Comparison of ENCODE assay signal across 8 cellular contexts in genomic region chr1:234724517-234725176, GRCh38.
DNase-seq lines count a peak whose midpoint lies in the region; ATAC-seq and TF ChIP-seq lines count a peak whose summit lies in the region.

No MANE protein-coding gene starts in this region.

- intact Hi-C loops in cardiac septum (cut with DNase I) = loop anchor here (1.0 to 5.0 kb wide), 10 partner anchors 48 to 351 kb away; no protein-coding TSS in a partner anchor
- intact Hi-C loops in gastrocnemius medialis (cut with DNase I; ENCODE audit: low total_unique reads) = loop anchor here (2.0 to 5.0 kb wide), 5 partner anchors 163 to 273 kb away; no protein-coding TSS in a partner anchor

- H3K4me1 ChIP-seq in gastrocnemius medialis = peaks cover 86% of the 10 kb centered on the region in 2 donors

- ATAC-seq in gastrocnemius medialis (peak; percentile 35 to 37), GM18498 (IDR thresholded peaks at IDR 0.05; ENCODE audit: unreplicated experiment) (no peak)

- H3K4me3 Mint-ChIP-seq in activated naive CD4-positive, alpha-beta T cell treated with anti-CD3 and anti-CD28 coated beads, Interleukin-2, amount 10 ng/mL, durations not matched to agents 7 days and 5 days = peak overlapping the region; percentile 59

- CTCF ChIA-PET in activated naive CD4-positive, alpha-beta T cell treated with anti-CD3 and anti-CD28 coated beads, Interleukin-2, amount 10 ng/mL, durations not matched to agents 7 days and 5 days (lab: Charles Lee) = interaction anchor here (0.8 to 3.0 kb wide), 12 partner anchors 10 to 359 kb away, joined by 3 to 12 read pairs (median 3); no protein-coding TSS in a partner anchor

- H3K27me3 Mint-ChIP-seq in activated naive CD4-positive, alpha-beta T cell treated with anti-CD3 and anti-CD28 coated beads, Interleukin-2, amount 10 ng/mL, durations not matched to agents 7 days and 5 days = peaks cover 9% of the 10 kb centered on the region

- H3K36me3 Mint-ChIP-seq in activated naive CD4-positive, alpha-beta T cell treated with anti-CD3 and anti-CD28 coated beads, Interleukin-2, amount 10 ng/mL, durations not matched to agents 7 days and 5 days = peaks cover 6% of the 10 kb centered on the region

- H3K4me3 ChIP-seq in gastrocnemius medialis = peak overlapping the region; percentile 3 to 36 (median 23)

- peak overlapping the region; percentile 96 for H3K27ac Mint-ChIP-seq in activated naive CD4-positive, alpha-beta T cell treated with anti-CD3 and anti-CD28 coated beads, Interleukin-2, amount 10 ng/mL, durations not matched to agents 7 days and 5 days

- no peak for TF ChIP-seq CTCF in gastrocnemius medialis (IDR thresholded peaks at IDR 0.05 in 4 of 5, conservative IDR thresholded peaks at IDR 0.05 in 1 of 5)

- peak; percentile 24 for DNase-seq in stimulated activated CD4-positive, alpha-beta T cell treated with anti-CD3 and anti-CD28 coated beads, Interleukin-1b, Interleukin-23, amount 100 ng/mL, for 48 hours
- no peak for DNase-seq in stimulated activated CD4-positive, alpha-beta T cell treated with anti-CD3 and anti-CD28 coated beads, Interleukin-12 subunit alpha, Interleukin-12 subunit beta, amount 100 ng/mL, for 4 hours
- DNase-seq in NCI-H146 treated with DMSO at 0.1 percent for 48 hours (lab: John Stamatoyannopoulos, UW; ENCODE audit: unreplicated experiment) (peak; percentile 86), cardiac septum (ENCODE audit: low spot score) (peak; percentile 88), gastrocnemius medialis (peak in 1 of 2 donors; percentile 80), GOT3 (lab: John Stamatoyannopoulos, UW) (no peak)
- DNase-seq in activated naive CD4-positive, alpha-beta T cell treated with anti-CD3 and anti-CD28 coated beads, Interleukin-2, amount 10 ng/mL, durations not matched to agents 7 days and 5 days = peak; percentile 49

- H3K9me3 Mint-ChIP-seq in activated naive CD4-positive, alpha-beta T cell treated with anti-CD3 and anti-CD28 coated beads, Interleukin-2, amount 10 ng/mL, durations not matched to agents 7 days and 5 days = no peaks in the 10 kb centered on the region

- no peak for TF ChIP-seq POLR2A in gastrocnemius medialis (IDR thresholded peaks at IDR 0.05)

- H3K27ac ChIP-seq in gastrocnemius medialis = peak overlapping the region; percentile 93 to 98 (median 96)

- H3K27me3 ChIP-seq in gastrocnemius medialis = no peaks in the 10 kb centered on the region

- H3K4me1 Mint-ChIP-seq in activated naive CD4-positive, alpha-beta T cell treated with anti-CD3 and anti-CD28 coated beads, Interleukin-2, amount 10 ng/mL, durations not matched to agents 7 days and 5 days = peaks cover 82% of the 10 kb centered on the region

- H3K36me3 ChIP-seq in gastrocnemius medialis = no peaks in the 10 kb centered on the region

- H3K9me3 ChIP-seq in gastrocnemius medialis = no peaks in the 10 kb centered on the region

- in situ Hi-C loops in gastrocnemius medialis (cut with MboI; ENCODE audit: low sequenced_read_pairs in 4 of 4) = loop anchor here (5.0 to 25.0 kb wide), 10 partner anchors 113 to 363 kb away; partner anchors contain the start of gene TARBP1 (in 1 of the 4)

Comparison
In these comparisons a context has a peak if more than half of its experiments do, and no peak if none do; other contexts are left out.
1. DNase-seq: peak in stimulated activated CD4-positive, alpha-beta T cell treated with anti-CD3 and anti-CD28 coated beads, Interleukin-1b, Interleukin-23, amount 100 ng/mL, for 48 hours (single experiment), NCI-H146 treated with DMSO at 0.1 percent for 48 hours (single experiment), activated naive CD4-positive, alpha-beta T cell treated with anti-CD3 and anti-CD28 coated beads, Interleukin-2, amount 10 ng/mL, durations not matched to agents 7 days and 5 days (single experiment) and cardiac septum (single experiment); none in stimulated activated CD4-positive, alpha-beta T cell treated with anti-CD3 and anti-CD28 coated beads, Interleukin-12 subunit alpha, Interleukin-12 subunit beta, amount 100 ng/mL, for 4 hours (single experiment) and GOT3 (single experiment).